In genomic region chr1:50681931-50682330, GRCh38 we compare ENCODE assay signal across 21 cellular contexts.
"Had no signal": no experiment of that assay in that cellular context is flagged by ENCODE, and none has a peak within 500 bp of the region (broad histone marks: within the 10 kb centered on the region; RNA-seq: fewer than 3 reads in every experiment).

No MANE protein-coding gene starts in this region.

- H3K36me3 ChIP-seq: brain microvascular endothelial cell, prostate gland, right lobe of liver had no signal

- H3K4me3 Mint-ChIP-seq: activated CD8-positive, alpha-beta memory T cell treated with anti-CD3 and anti-CD28 coated beads, Interleukin-2, amount 10 ng/mL, durations not matched to agents 7 days and 5 days; activated T-cell treated with anti-CD3 and anti-CD28 coated beads, Interleukin-2, amount 50 U/mL, for 4 hours; nephron progenitor cell; stimulated activated naive B cell treated with anti-CD40 and anti-IgM and Interleukin-4, amounts not matched to agents 10 μg/mL and 1 μg/mL and 100 μg/mL, for 72 hours had no signal

- H3K9me3 Mint-ChIP-seq: activated naive CD4-positive, alpha-beta T cell treated with anti-CD3 and anti-CD28 coated beads, Interleukin-2, amount 50 U/mL, for 72 hours; activated T-cell treated with anti-CD3 and anti-CD28 coated beads, Interleukin-2, amount 50 U/mL, for 4 hours; nephron progenitor cell; stimulated activated naive B cell treated with anti-CD40 and anti-IgM and Interleukin-4, amounts not matched to agents 10 μg/mL and 1 μg/mL and 100 μg/mL, for 72 hours had no signal

- ATAC-seq: activated CD8-positive, alpha-beta memory T cell treated with anti-CD3 and anti-CD28 coated beads, Interleukin-2, amount 10 ng/mL, durations not matched to agents 7 days and 5 days; activated naive CD4-positive, alpha-beta T cell treated with anti-CD3 and anti-CD28 coated beads, Interleukin-2, amount 50 U/mL, for 72 hours; activated T-cell treated with anti-CD3 and anti-CD28 coated beads, Interleukin-2, amount 50 U/mL, for 4 hours; gastrocnemius medialis; heart right ventricle; right lobe of liver; stimulated activated naive B cell treated with anti-CD40 and anti-IgM and Interleukin-4, amounts not matched to agents 10 μg/mL and 1 μg/mL and 100 μg/mL, for 72 hours had no signal

- H3K36me3 Mint-ChIP-seq: activated naive CD4-positive, alpha-beta T cell treated with anti-CD3 and anti-CD28 coated beads, Interleukin-2, amount 50 U/mL, for 72 hours had no signal

- H3K4me1 ChIP-seq: esophagus muscularis mucosa, gastrocnemius medialis, heart right ventricle, prostate gland, right lobe of liver had no signal

- H3K4me1 Mint-ChIP-seq: activated CD8-positive, alpha-beta memory T cell treated with anti-CD3 and anti-CD28 coated beads, Interleukin-2, amount 10 ng/mL, durations not matched to agents 7 days and 5 days; nephron progenitor cell; stimulated activated naive B cell treated with anti-CD40 and anti-IgM and Interleukin-4, amounts not matched to agents 10 μg/mL and 1 μg/mL and 100 μg/mL, for 72 hours had no signal

- H3K27me3 ChIP-seq: brain microvascular endothelial cell, esophagus muscularis mucosa, gastrocnemius medialis, heart right ventricle, right lobe of liver had no signal

- H3K27me3 Mint-ChIP-seq: activated CD8-positive, alpha-beta memory T cell treated with anti-CD3 and anti-CD28 coated beads, Interleukin-2, amount 10 ng/mL, durations not matched to agents 7 days and 5 days; stimulated activated naive B cell treated with anti-CD40 and anti-IgM and Interleukin-4, amounts not matched to agents 10 μg/mL and 1 μg/mL and 100 μg/mL, for 72 hours had no signal

- H3K27ac ChIP-seq: brain microvascular endothelial cell, esophagus muscularis mucosa, gastrocnemius medialis, heart right ventricle, left ventricle myocardium inferior, prostate gland, right lobe of liver had no signal

- H3K27ac Mint-ChIP-seq: activated CD8-positive, alpha-beta memory T cell treated with anti-CD3 and anti-CD28 coated beads, Interleukin-2, amount 10 ng/mL, durations not matched to agents 7 days and 5 days; activated naive CD4-positive, alpha-beta T cell treated with anti-CD3 and anti-CD28 coated beads, Interleukin-2, amount 50 U/mL, for 72 hours; nephron progenitor cell; stimulated activated naive B cell treated with anti-CD40 and anti-IgM and Interleukin-4, amounts not matched to agents 10 μg/mL and 1 μg/mL and 100 μg/mL, for 72 hours had no signal

- H3K4me3 ChIP-seq: esophagus muscularis mucosa, gastrocnemius medialis, heart right ventricle, left ventricle myocardium inferior, prostate gland, right lobe of liver had no signal

- H3K9me3 ChIP-seq: esophagus muscularis mucosa, gastrocnemius medialis, heart right ventricle, left ventricle myocardium inferior, prostate gland, right lobe of liver had no signal

- DNase-seq: activated CD8-positive, alpha-beta memory T cell treated with anti-CD3 and anti-CD28 coated beads, Interleukin-2, amount 10 ng/mL, durations not matched to agents 7 days and 5 days; activated effector memory CD4-positive, alpha-beta T cell treated with anti-CD3 and anti-CD28 coated beads, Interleukin-2, amount 50 U/mL, for 16 hours; activated T-cell treated with anti-CD3 and anti-CD28 coated beads, Interleukin-2, amount 50 U/mL, for 4 hours; amygdala; brain microvascular endothelial cell; cerebellar nuclear complex; gastrocnemius medialis; heart right ventricle; islet precursor cell; left ventricle myocardium inferior; mesendoderm; nephron progenitor cell; right lobe of liver; stimulated activated CD4-positive, alpha-beta T cell treated with anti-CD3 and anti-CD28 coated beads, Interleukin-2, amount 100 ng/mL, for 24 hours; stimulated activated naive B cell treated with anti-CD40 and anti-IgM and Interleukin-4, amounts not matched to agents 10 μg/mL and 1 μg/mL and 100 μg/mL, for 72 hours; substantia nigra; T-helper 2 cell; trophoblast cell had no signal
